Comparison of ENCODE assay signal across 24 cellular contexts in genomic region chr2:65522922-65523321, GRCh38.
"Had no signal": no experiment of that assay in that cellular context is flagged by ENCODE, and none has a peak within 500 bp of the region (broad histone marks: within the 10 kb centered on the region; RNA-seq: fewer than 3 reads in every experiment).

No MANE protein-coding gene starts in this region.

- H3K27ac ChIP-seq: coronary artery, dorsolateral prefrontal cortex, esophagus muscularis mucosa, foreskin keratinocyte, gastroesophageal sphincter, heart right ventricle, left lung, lower lobe of right lung had no signal

- FAIRE-seq: colon, endothelial cell of umbilical vein, frontal cortex, islet of Langerhans, keratinocyte had no signal

- H3K36me3 Mint-ChIP-seq: mesothelial cell of epicardium had no signal

- H3K27me3 ChIP-seq: dorsolateral prefrontal cortex, esophagus muscularis mucosa, gastroesophageal sphincter, heart right ventricle, left lung had no signal

- H3K4me3 Mint-ChIP-seq: mesothelial cell of epicardium had no signal

- DNase-seq: dermis blood vessel endothelial cell; dorsolateral prefrontal cortex; effector CD4-positive, alpha-beta T cell; effector memory CD4-positive, alpha-beta T cell; foreskin keratinocyte; head of caudate nucleus; heart right ventricle; hippocampal formation; left cardiac atrium; left lung; left ventricle myocardium superior; lower lobe of right lung; mesenchymal stem cell; mucosa of descending colon; naive B cell had no signal

- H3K36me3 ChIP-seq: esophagus muscularis mucosa, gastroesophageal sphincter, heart right ventricle, left lung, lower lobe of right lung had no signal

- H3K9me3 ChIP-seq: esophagus muscularis mucosa, gastroesophageal sphincter, left lung, lower lobe of right lung, mucosa of descending colon had no signal

- H3K27ac Mint-ChIP-seq: mesothelial cell of epicardium, naive B cell had no signal

- H3K4me1 ChIP-seq: esophagus muscularis mucosa, foreskin keratinocyte, gastroesophageal sphincter, left lung, lower lobe of right lung had no signal

- H3K4me3 ChIP-seq: coronary artery, dorsolateral prefrontal cortex, esophagus muscularis mucosa, gastroesophageal sphincter, heart right ventricle, left lung, lower lobe of right lung, mucosa of descending colon had no signal

- ATAC-seq: foreskin keratinocyte, gastroesophageal sphincter, heart right ventricle, left cardiac atrium, left lung, left ventricle myocardium superior, lower lobe of right lung, mucosa of descending colon had no signal
